Comparison of ENCODE assay signal across 13 cellular contexts in the genomic region with DNA sequence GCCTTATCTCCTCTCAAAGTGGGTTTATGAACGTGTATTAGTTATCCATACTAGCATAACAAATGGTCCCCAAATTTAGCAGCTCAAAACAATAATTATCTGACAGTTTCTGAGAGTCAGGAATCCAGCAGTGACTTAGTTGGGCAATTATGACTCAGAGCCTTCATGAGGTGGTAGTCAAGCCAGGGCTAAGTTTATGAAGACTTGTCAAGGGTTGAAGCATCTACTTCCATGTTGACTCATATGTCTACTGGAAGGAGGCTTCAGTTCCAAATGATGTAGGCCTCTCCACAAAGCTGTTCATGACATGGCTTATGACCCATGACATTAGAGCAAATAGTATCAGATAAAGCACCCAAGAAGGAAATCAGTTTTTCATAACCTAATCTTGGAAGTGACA.
DNase-seq lines count a peak whose midpoint lies in the region; ATAC-seq and TF ChIP-seq lines count a peak whose summit lies in the region.
"Had no signal": no experiment of that assay in that cellular context is flagged by ENCODE, and none has a peak within 500 bp of the region (broad histone marks: within the 10 kb centered on the region; RNA-seq: fewer than 3 reads in every experiment).

No MANE protein-coding gene starts in this region.

- H3K4me3 Mint-ChIP-seq in glutamatergic neuron (ENCODE audit: unreplicated experiment) = no peak overlapping the region
- H3K4me3 Mint-ChIP-seq: activated B cell treated with CpG ODN at 0.5 μM for 24 hours had no signal

- DNase-seq in AG08396 (ENCODE audit: low spot score) (peak; percentile 36), adipocyte (ENCODE audit: low read depth) (peak; percentile 23), glutamatergic neuron (no peak), hypothalamus (lab: John Stamatoyannopoulos, UW) (no peak)
- no peak for DNase-seq in stimulated activated CD4-positive, alpha-beta T cell treated with anti-CD3 and anti-CD28 coated beads, Interleukin-12 subunit alpha, Interleukin-12 subunit beta, amount 100 ng/mL, for 4 hours
- no peak for DNase-seq in effector CD8-positive, alpha-beta T cell (lab: John Stamatoyannopoulos, UW)
- DNase-seq: activated B cell treated with CpG ODN at 0.5 μM for 24 hours, DND-41, NCI-H1048, right cardiac atrium had no signal

- H3K4me1 Mint-ChIP-seq in glutamatergic neuron (ENCODE audit: low read depth, unreplicated experiment) = no peaks in the 10 kb centered on the region
- H3K4me1 Mint-ChIP-seq: activated B cell treated with CpG ODN at 0.5 μM for 24 hours had no signal

- no peaks in the 10 kb centered on the region for H3K9me3 Mint-ChIP-seq in glutamatergic neuron (ENCODE audit: unreplicated experiment)
- H3K9me3 Mint-ChIP-seq: activated B cell treated with CpG ODN at 0.5 μM for 24 hours had no signal

- no peak for TF ChIP-seq CTCF in glutamatergic neuron (IDR thresholded peaks at IDR 0.05; ENCODE audit: partially characterized antibody, unreplicated experiment)

- H3K36me3 Mint-ChIP-seq in glutamatergic neuron (ENCODE audit: unreplicated experiment) = no peaks in the 10 kb centered on the region

- H3K4me1 ChIP-seq in adipocyte (ENCODE audit: control insufficient read depth, insufficient read depth, low read length) = peaks cover 7% of the 10 kb centered on the region
- H3K4me1 ChIP-seq: gastroesophageal sphincter had no signal

- H3K4me3 ChIP-seq in adipocyte (ENCODE audit: low read length) = no peak overlapping the region
- H3K4me3 ChIP-seq: gastroesophageal sphincter had no signal

- no peaks in the 10 kb centered on the region for H3K27me3 ChIP-seq in adipocyte (replicated peaks; ENCODE audit: control insufficient read depth, insufficient read depth, low read length)
- H3K27me3 ChIP-seq: gastroesophageal sphincter had no signal

- no peak overlapping the region for H3K9ac ChIP-seq in adipocyte (ENCODE audit: low read length)

- no peaks in the 10 kb centered on the region for H3K9me3 ChIP-seq in adipocyte (ENCODE audit: control insufficient read depth, low read length)
- H3K9me3 ChIP-seq: gastroesophageal sphincter had no signal

- no peak overlapping the region for H3K27ac Mint-ChIP-seq in glutamatergic neuron (ENCODE audit: unreplicated experiment)
- H3K27ac Mint-ChIP-seq: activated B cell treated with CpG ODN at 0.5 μM for 24 hours had no signal

- ATAC-seq in GM18907 (IDR thresholded peaks at IDR 0.05; ENCODE audit: unreplicated experiment) (peak; percentile 93), HG03064 (IDR thresholded peaks at IDR 0.05; ENCODE audit: low read depth, unreplicated experiment) (peak; percentile 63)
- ATAC-seq: gastroesophageal sphincter, right cardiac atrium had no signal

- no peaks in the 10 kb centered on the region for H3K27me3 Mint-ChIP-seq in glutamatergic neuron (ENCODE audit: unreplicated experiment)
- H3K27me3 Mint-ChIP-seq: activated B cell treated with CpG ODN at 0.5 μM for 24 hours had no signal

- H3K36me3 ChIP-seq in adipocyte (ENCODE audit: control insufficient read depth, insufficient read depth, low read length, severe bottlenecking) = no peaks in the 10 kb centered on the region
- H3K36me3 ChIP-seq: gastroesophageal sphincter had no signal

Comparison
In these comparisons a context has a peak if more than half of its experiments do, and no peak if none do; other contexts are left out.
1. DNase-seq: peak in AG08396 (single experiment) and adipocyte (single experiment); none in glutamatergic neuron (single experiment), stimulated activated CD4-positive, alpha-beta T cell treated with anti-CD3 and anti-CD28 coated beads, Interleukin-12 subunit alpha, Interleukin-12 subunit beta, amount 100 ng/mL, for 4 hours (single experiment), hypothalamus (0 of 51) and effector CD8-positive, alpha-beta T cell (single experiment).